In the genomic region with DNA sequence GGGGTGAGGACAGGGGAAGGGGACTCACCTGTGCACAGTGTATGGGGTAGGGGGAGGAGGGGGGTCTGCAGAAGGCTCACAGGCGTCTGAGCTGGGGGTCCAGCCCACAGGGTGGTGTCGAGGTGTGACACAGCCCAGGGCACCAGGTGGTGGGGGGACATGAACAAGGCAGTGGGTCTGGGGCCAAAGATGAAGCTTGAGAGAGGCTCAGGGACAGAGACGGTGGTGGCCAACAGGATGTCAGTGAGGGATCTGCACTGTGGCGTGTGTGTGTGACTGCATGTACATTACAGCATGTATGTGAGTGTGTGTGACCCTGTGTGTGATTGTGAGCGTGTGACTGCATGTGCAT, we compare ENCODE assay signal across 1 cellular context.
TF ChIP-seq lines count a peak whose summit lies in the region.

No MANE protein-coding gene starts in this region.

TF ChIP-seq in H1, 55 proteins besides CTCF, POLR2A, EP300 and RAD21:
- TF ChIP-seq SAP30 (IDR thresholded peaks at IDR 0.05; ENCODE audit: insufficient read depth, insufficient replicate concordance, low read length) = no peak
- no peak for TF ChIP-seq MAFK (IDR thresholded peaks at IDR 0.05; ENCODE audit: low read depth, low read length)
TF ChIP-seq in H1: peak in this region for 0.
